In genomic region chr17:42018339-42018738, GRCh38 we compare ENCODE assay signal across 1 cellular context.
TF ChIP-seq lines count a peak whose summit lies in the region.

No MANE protein-coding gene starts in this region.

TF ChIP-seq in HEK293T, 16 proteins besides CTCF, POLR2A, EP300 and RAD21 (continued from another document):
- TF ChIP-seq, protein P1, sequence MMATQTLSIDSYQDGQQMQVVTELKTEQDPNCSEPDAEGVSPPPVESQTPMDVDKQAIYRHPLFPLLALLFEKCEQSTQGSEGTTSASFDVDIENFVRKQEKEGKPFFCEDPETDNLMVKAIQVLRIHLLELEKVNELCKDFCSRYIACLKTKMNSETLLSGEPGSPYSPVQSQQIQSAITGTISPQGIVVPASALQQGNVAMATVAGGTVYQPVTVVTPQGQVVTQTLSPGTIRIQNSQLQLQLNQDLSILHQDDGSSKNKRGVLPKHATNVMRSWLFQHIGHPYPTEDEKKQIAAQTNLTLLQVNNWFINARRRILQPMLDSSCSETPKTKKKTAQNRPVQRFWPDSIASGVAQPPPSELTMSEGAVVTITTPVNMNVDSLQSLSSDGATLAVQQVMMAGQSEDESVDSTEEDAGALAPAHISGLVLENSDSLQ (IDR thresholded peaks at IDR 0.05), result no peak
- TF ChIP-seq TARDBP (IDR thresholded peaks at IDR 0.05) (no peak), ELF4 (IDR thresholded peaks at IDR 0.05) (no peak), FOXA1 (IDR thresholded peaks at IDR 0.05) (no peak), ZNF384 (IDR thresholded peaks at IDR 0.05) (no peak), FOXK2 (IDR thresholded peaks at IDR 0.05) (no peak), NFRKB (IDR thresholded peaks at IDR 0.05) (no peak), L3MBTL2 (conservative IDR thresholded peaks at IDR 0.05) (no peak)
